In the genomic region with DNA sequence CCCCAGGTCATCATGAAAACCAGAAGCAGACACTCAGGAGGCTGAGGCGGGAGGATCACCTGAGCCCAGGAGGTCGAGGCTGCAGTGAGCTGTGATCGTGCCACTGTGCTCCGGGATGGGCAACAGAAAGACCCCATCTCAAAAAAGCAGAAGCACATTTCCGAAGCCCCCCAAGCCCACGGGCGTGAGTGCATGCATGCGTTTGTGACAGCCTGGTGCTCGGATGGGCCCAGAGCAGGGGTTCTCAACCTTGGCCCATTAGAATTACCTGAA, we compare ENCODE assay signal across 20 cellular contexts. TPM values are rescaled to one million over a fixed set of nuclear protein-coding genes. Genes with fewer than 3 reads are reported as not detected.
DNase-seq lines count a peak whose midpoint lies in the region; ATAC-seq and TF ChIP-seq lines count a peak whose summit lies in the region.
"Had no signal": no experiment of that assay in that cellular context is flagged by ENCODE, and none has a peak within 500 bp of the region (broad histone marks: within the 10 kb centered on the region; RNA-seq: fewer than 3 reads in every experiment).

No MANE protein-coding gene starts in this region.

- H3K27me3 ChIP-seq in layer of hippocampus (ENCODE audit: control insufficient read depth, insufficient read depth, low read length), result no peaks in the 10 kb centered on the region
- H3K27me3 ChIP-seq in sigmoid colon, result peaks cover 0 to 13% (median 6%) of the 10 kb centered on the region in 3 donors

- H3K9me3 Mint-ChIP-seq in activated CD8-positive, alpha-beta T cell treated with anti-CD3 and anti-CD28 coated beads, Interleukin-2, amount 10 ng/mL, durations not matched to agents 7 days and 5 days (ENCODE audit: insufficient read depth), result no peaks in the 10 kb centered on the region
- no peaks in the 10 kb centered on the region for H3K9me3 Mint-ChIP-seq in activated CD8-positive, alpha-beta T cell treated with anti-CD3 and anti-CD28 coated beads for 36 hours
- H3K9me3 Mint-ChIP-seq: CD4-positive, alpha-beta T cell had no signal

- no peak for TF ChIP-seq POLR2A in sigmoid colon (IDR thresholded peaks at IDR 0.05)

- intact Hi-C loops in activated CD8-positive, alpha-beta T cell treated with anti-CD3 and anti-CD28 coated beads for 36 hours (cut with micrococcal nuclease), result no loop called here
- intact Hi-C loops in sigmoid colon (cut with DNase I), result no loop called here

- ATAC-seq in activated CD8-positive, alpha-beta T cell treated with anti-CD3 and anti-CD28 coated beads, Interleukin-2, amount 10 ng/mL, durations not matched to agents 7 days and 5 days, result no peak
- no peak for ATAC-seq in activated CD8-positive, alpha-beta T cell treated with anti-CD3 and anti-CD28 coated beads for 36 hours
- ATAC-seq: GM12878, HCT116 had no signal

- DNase-seq in activated CD8-positive, alpha-beta T cell treated with anti-CD3 and anti-CD28 coated beads, Interleukin-2, amount 10 ng/mL, durations not matched to agents 7 days and 5 days, result no peak
- no peak for DNase-seq in activated CD8-positive, alpha-beta T cell treated with anti-CD3 and anti-CD28 coated beads for 36 hours
- DNase-seq in sigmoid colon (peak; percentile 33), cerebellar nuclear complex (lab: John Stamatoyannopoulos, UW) (no peak), NOMO-1 treated with dmso at 0.1 percent for 144 hours (lab: John Stamatoyannopoulos, UW; ENCODE audit: unreplicated experiment) (no peak)
- DNase-seq in stimulated activated CD4-positive, alpha-beta T cell treated with anti-CD3 and anti-CD28 coated beads, Interleukin-4, amount 100 ng/mL, for 24 hours, result no peak
- DNase-seq: Calu3, DMS 273 treated with DMSO at 0.1 percent for 48 hours, DMS79, GM23248 had no signal

- H3K4me3 ChIP-seq in sigmoid colon, result no peak overlapping the region
- H3K4me3 ChIP-seq: GM12878, GM23248 had no signal

- no peaks in the 10 kb centered on the region for H3K9me3 ChIP-seq in sigmoid colon

- peaks cover 56% of the 10 kb centered on the region for H3K36me3 Mint-ChIP-seq in activated CD8-positive, alpha-beta T cell treated with anti-CD3 and anti-CD28 coated beads, Interleukin-2, amount 10 ng/mL, durations not matched to agents 7 days and 5 days (ENCODE audit: low read depth)
- peaks cover 45% of the 10 kb centered on the region for H3K36me3 Mint-ChIP-seq in activated CD8-positive, alpha-beta T cell treated with anti-CD3 and anti-CD28 coated beads for 36 hours (ENCODE audit: low read depth)

- H3K27ac ChIP-seq in angular gyrus (ENCODE audit: low read depth, low read length) (peak overlapping the region; percentile 49), layer of hippocampus (ENCODE audit: low read depth, low read length) (peak overlapping the region; percentile 24), sigmoid colon (no peak overlapping the region)
- H3K27ac ChIP-seq: 22Rv1, GM23248, HL-60 had no signal

- TF ChIP-seq CTCF in activated CD8-positive, alpha-beta T cell treated with anti-CD3 and anti-CD28 coated beads for 36 hours (IDR thresholded peaks at IDR 0.05), result no peak
- TF ChIP-seq CTCF in sigmoid colon (IDR thresholded peaks at IDR 0.05), result no peak

- CTCF ChIA-PET in activated CD8-positive, alpha-beta T cell treated with anti-CD3 and anti-CD28 coated beads, Interleukin-2, amount 10 ng/mL, durations not matched to agents 7 days and 5 days (lab: Charles Lee), result interaction anchor here (1.0 kb wide), 1 partner anchor 16 kb away, joined by 3 read pairs; no protein-coding TSS in a partner anchor
- CTCF ChIA-PET in activated CD8-positive, alpha-beta T cell treated with anti-CD3 and anti-CD28 coated beads for 36 hours (lab: Charles Lee), result interaction anchor here (1.0 kb wide), 1 partner anchor 19 kb away, joined by 4 read pairs; no protein-coding TSS in a partner anchor

- WGBS in sigmoid colon, 2 donors, result 81 to 95% methylated on average over 9 of the region's 9 CpGs

- no peak for TF ChIP-seq EP300 in sigmoid colon (IDR thresholded peaks at IDR 0.05)

- H3K4me3 Mint-ChIP-seq in activated CD8-positive, alpha-beta T cell treated with anti-CD3 and anti-CD28 coated beads, Interleukin-2, amount 10 ng/mL, durations not matched to agents 7 days and 5 days, result no peak overlapping the region
- H3K4me3 Mint-ChIP-seq in activated CD8-positive, alpha-beta T cell treated with anti-CD3 and anti-CD28 coated beads for 36 hours, result no peak overlapping the region
- H3K4me3 Mint-ChIP-seq: CD4-positive, alpha-beta T cell had no signal

- H3K36me3 ChIP-seq in sigmoid colon, result peaks cover 0 to 22% (median 3%) of the 10 kb centered on the region in 4 donors

- peak overlapping the region; percentile 25 for H3K27ac Mint-ChIP-seq in activated CD8-positive, alpha-beta T cell treated with anti-CD3 and anti-CD28 coated beads, Interleukin-2, amount 10 ng/mL, durations not matched to agents 7 days and 5 days
- H3K27ac Mint-ChIP-seq in activated CD8-positive, alpha-beta T cell treated with anti-CD3 and anti-CD28 coated beads for 36 hours, result no peak overlapping the region

- H3K27me3 Mint-ChIP-seq in activated CD8-positive, alpha-beta T cell treated with anti-CD3 and anti-CD28 coated beads, Interleukin-2, amount 10 ng/mL, durations not matched to agents 7 days and 5 days (ENCODE audit: low read depth), result no peaks in the 10 kb centered on the region
- H3K27me3 Mint-ChIP-seq in activated CD8-positive, alpha-beta T cell treated with anti-CD3 and anti-CD28 coated beads for 36 hours, result no peaks in the 10 kb centered on the region
- H3K27me3 Mint-ChIP-seq: CD4-positive, alpha-beta T cell had no signal

- peaks cover 24% of the 10 kb centered on the region for H3K4me1 Mint-ChIP-seq in activated CD8-positive, alpha-beta T cell treated with anti-CD3 and anti-CD28 coated beads, Interleukin-2, amount 10 ng/mL, durations not matched to agents 7 days and 5 days (ENCODE audit: low read depth)
- H3K4me1 Mint-ChIP-seq in activated CD8-positive, alpha-beta T cell treated with anti-CD3 and anti-CD28 coated beads for 36 hours (ENCODE audit: low read depth), result peaks cover 36% of the 10 kb centered on the region

- peaks cover 0 to 8% (median 4%) of the 10 kb centered on the region in 4 donors for H3K4me1 ChIP-seq in sigmoid colon

- POLR2A ChIA-PET in activated CD8-positive, alpha-beta T cell treated with anti-CD3 and anti-CD28 coated beads, Interleukin-2, amount 10 ng/mL, durations not matched to agents 7 days and 5 days (lab: Charles Lee), result interaction anchor here (1.6 kb wide), 1 partner anchor 21 kb away, joined by 6 read pairs; a partner anchor contains a TSS
- POLR2A ChIA-PET in activated CD8-positive, alpha-beta T cell treated with anti-CD3 and anti-CD28 coated beads for 36 hours (lab: Charles Lee), result interaction anchor here (1.0 to 1.7 kb wide), 4 partner anchors 10 to 28 kb away, joined by 3 to 5 read pairs (median 4); no protein-coding TSS in a partner anchor

RNA-seq across cellular contexts. Expression of a gene that starts 19.1 kb away (rescaled TPM):
- total RNA-seq in activated CD8-positive, alpha-beta T cell treated with anti-CD3 and anti-CD28 coated beads, Interleukin-2, amount 10 ng/mL, durations not matched to agents 7 days and 5 days, result 100 to 1,000 TPM; 407 to 476 TPM
- total RNA-seq in activated CD8-positive, alpha-beta T cell treated with anti-CD3 and anti-CD28 coated beads for 36 hours, result 100 to 1,000 TPM; 209 to 213 TPM
- total RNA-seq in sigmoid colon, result 10 to 100 TPM in 2 of 4 donors, 1 to 10 TPM in 2; 5.3 to 13.9 (median 8.9) TPM
- polyA plus RNA-seq in sigmoid colon, result 100 to 1,000 TPM in 1 of 3 donors, 10 to 100 TPM in 1, 1 to 10 TPM in 1; 9.0 to 145 (median 10.8) TPM
- total RNA-seq: GM23248 had no signal
- polyA plus RNA-seq: GM23248 had no signal

RNA-seq across cellular contexts. Expression of a gene that starts 21.1 kb away (rescaled TPM):
- total RNA-seq in activated CD8-positive, alpha-beta T cell treated with anti-CD3 and anti-CD28 coated beads, Interleukin-2, amount 10 ng/mL, durations not matched to agents 7 days and 5 days, result 100 to 1,000 TPM; 258 to 278 TPM
- total RNA-seq in activated CD8-positive, alpha-beta T cell treated with anti-CD3 and anti-CD28 coated beads for 36 hours, result 100 to 1,000 TPM; 182 to 197 TPM
- 10 to 100 TPM in 1 of 4 donors, 1 to 10 TPM in 3; 2.8 to 13.2 (median 3.9) TPM for total RNA-seq in sigmoid colon
- 10 to 100 TPM in 1 of 3 donors, 1 to 10 TPM in 2; 1.8 to 51.7 (median 2.1) TPM for polyA plus RNA-seq in sigmoid colon
- total RNA-seq: GM23248 had no signal
- polyA plus RNA-seq: BJ, GM23248 had no signal

RNA-seq across cellular contexts. Expression of a gene that starts 36.8 kb away (rescaled TPM):
- not detected for total RNA-seq in activated CD8-positive, alpha-beta T cell treated with anti-CD3 and anti-CD28 coated beads, Interleukin-2, amount 10 ng/mL, durations not matched to agents 7 days and 5 days
- under 1 TPM in 1 of 2 experiments, not detected in 1; 0.51 TPM for total RNA-seq in activated CD8-positive, alpha-beta T cell treated with anti-CD3 and anti-CD28 coated beads for 36 hours
- total RNA-seq in sigmoid colon, result not detected
- polyA plus RNA-seq in sigmoid colon, result under 1 TPM in 1 of 3 donors, not detected in 2; 0.73 TPM
- total RNA-seq: A673; Calu3; CD4-positive, alpha-beta T cell; G401; GM23248 had no signal
- polyA plus RNA-seq: BJ, GM23248 had no signal

RNA-seq across cellular contexts. Expression of a gene that starts 59.0 kb away (rescaled TPM):
- total RNA-seq in activated CD8-positive, alpha-beta T cell treated with anti-CD3 and anti-CD28 coated beads, Interleukin-2, amount 10 ng/mL, durations not matched to agents 7 days and 5 days, result 10 to 100 TPM; 41.1 to 44.3 TPM
- 10 to 100 TPM; 92.6 to 95.1 TPM for total RNA-seq in activated CD8-positive, alpha-beta T cell treated with anti-CD3 and anti-CD28 coated beads for 36 hours
- total RNA-seq in sigmoid colon, result 10 to 100 TPM; 14.7 to 23.5 (median 18.6) TPM
- 100 to 1,000 TPM in 1 of 3 donors, 10 to 100 TPM in 2; 37.2 to 280 (median 45.8) TPM for polyA plus RNA-seq in sigmoid colon

Comparison
In these comparisons a context has a peak if more than half of its experiments do, and no peak if none do; other contexts are left out.
1. H3K27ac ChIP-seq: peak in angular gyrus (single experiment) and layer of hippocampus (single experiment); none in sigmoid colon (0 of 4).
2. RNA of a gene that starts 19.1 kb away (total RNA-seq): 407 to 476 TPM in activated CD8-positive, alpha-beta T cell treated with anti-CD3 and anti-CD28 coated beads, Interleukin-2, amount 10 ng/mL, durations not matched to agents 7 days and 5 days and 209 to 213 TPM in activated CD8-positive, alpha-beta T cell treated with anti-CD3 and anti-CD28 coated beads for 36 hours; 5.3 to 13.9 TPM in sigmoid colon; every median in the first group is over 10 times any median in the second.
3. RNA of a gene that starts 21.1 kb away (total RNA-seq): 258 to 278 TPM in activated CD8-positive, alpha-beta T cell treated with anti-CD3 and anti-CD28 coated beads, Interleukin-2, amount 10 ng/mL, durations not matched to agents 7 days and 5 days and 182 to 197 TPM in activated CD8-positive, alpha-beta T cell treated with anti-CD3 and anti-CD28 coated beads for 36 hours; 2.8 to 13.2 TPM in sigmoid colon; every median in the first group is over 10 times any median in the second.